ENCODE assay signal across 14 cellular contexts in genomic region chr1:235892080-235892670, GRCh38. TPM values are rescaled to one million over a fixed set of nuclear protein-coding genes. Genes with fewer than 3 reads are reported as not detected.
DNase-seq lines count a peak whose midpoint lies in the region; ATAC-seq and TF ChIP-seq lines count a peak whose summit lies in the region.
"Had no signal": no experiment of that assay in that cellular context is flagged by ENCODE, and none has a peak within 500 bp of the region (broad histone marks: within the 10 kb centered on the region; RNA-seq: fewer than 3 reads in every experiment).

No MANE protein-coding gene starts in this region.

- no peaks in the 10 kb centered on the region for H3K27me3 Mint-ChIP-seq in natural killer cell treated with Interleukin-12 subunit alpha and Interleukin-12 subunit beta and Interleukin-15 and Interleukin-18, amount 100 ng/mL, for 72 hours
- no peaks in the 10 kb centered on the region for H3K27me3 Mint-ChIP-seq in natural killer cell (ENCODE audit: low read depth in 2 of 2)
- no peaks in the 10 kb centered on the region for H3K27me3 Mint-ChIP-seq in dendritic cell treated with granulocyte-macrophage colony-stimulating factor and Interleukin-4, amounts not matched to agents 40 ng/mL and 50 ng/mL, for 4 days
- H3K27me3 Mint-ChIP-seq: memory B cell had no signal

- peak overlapping the region in 3 of 4 donors; percentile 43 to 77 (median 69) for H3K27ac ChIP-seq in upper lobe of left lung
- H3K27ac ChIP-seq: SJCRH30 had no signal

- ATAC-seq in natural killer cell treated with Interleukin-12 subunit alpha and Interleukin-12 subunit beta and Interleukin-15 and Interleukin-18, amount 100 ng/mL, for 72 hours: peak; percentile 46 to 69
- ATAC-seq in natural killer cell (no peak), HG02870 (IDR thresholded peaks at IDR 0.05; ENCODE audit: unreplicated experiment) (peak; percentile 56), upper lobe of left lung (ENCODE audit: low FRiP score in 2 of 2) (peak in 1 of 2 donors; percentile 36)

- peaks cover 23 to 41% of the 10 kb centered on the region in 2 donors for H3K4me1 Mint-ChIP-seq in natural killer cell treated with Interleukin-12 subunit alpha and Interleukin-12 subunit beta and Interleukin-15 and Interleukin-18, amount 100 ng/mL, for 72 hours (ENCODE audit: low read depth in 2 of 2)
- H3K4me1 Mint-ChIP-seq in natural killer cell: peaks cover 13 to 25% of the 10 kb centered on the region in 2 donors
- peaks cover 59% of the 10 kb centered on the region for H3K4me1 Mint-ChIP-seq in dendritic cell treated with granulocyte-macrophage colony-stimulating factor and Interleukin-4, amounts not matched to agents 40 ng/mL and 50 ng/mL, for 4 days (ENCODE audit: low read depth)

- 75 to 80% methylated on average over 7 of the region's 7 CpGs for WGBS in upper lobe of left lung, 2 donors

- DNase-seq in natural killer cell treated with Interleukin-12 subunit alpha and Interleukin-12 subunit beta and Interleukin-15 and Interleukin-18, amount 100 ng/mL, for 72 hours (ENCODE audit: low spot score): no peak
- DNase-seq in natural killer cell (no peak), upper lobe of left lung (no peak), NCI-H2196 (lab: John Stamatoyannopoulos, UW; ENCODE audit: unreplicated experiment) (no peak), cerebellar cortex (ENCODE audit: low spot score) (no peak)
- no peak for DNase-seq in stimulated activated naive CD4-positive, alpha-beta T cell treated with Interleukin-2 at 50 U/mL for 16 hours (lab: John Stamatoyannopoulos, UW)
- DNase-seq: amygdala, dermis blood vessel endothelial cell, NCI-H2107, pancreas, SJCRH30 had no signal

- no peaks in the 10 kb centered on the region for H3K36me3 ChIP-seq in upper lobe of left lung
- H3K36me3 ChIP-seq: pancreas, SJCRH30 had no signal

- H3K27ac Mint-ChIP-seq in natural killer cell treated with Interleukin-12 subunit alpha and Interleukin-12 subunit beta and Interleukin-15 and Interleukin-18, amount 100 ng/mL, for 72 hours: peak overlapping the region; percentile 67 to 78
- peak overlapping the region in 1 of 2 donors; percentile 50 for H3K27ac Mint-ChIP-seq in natural killer cell
- peak overlapping the region; percentile 83 for H3K27ac Mint-ChIP-seq in dendritic cell treated with granulocyte-macrophage colony-stimulating factor and Interleukin-4, amounts not matched to agents 40 ng/mL and 50 ng/mL, for 4 days
- H3K27ac Mint-ChIP-seq: memory B cell had no signal

- H3K4me3 ChIP-seq in upper lobe of left lung: no peak overlapping the region
- H3K4me3 ChIP-seq: pancreas, SJCRH30 had no signal

- H3K9me3 Mint-ChIP-seq in natural killer cell treated with Interleukin-12 subunit alpha and Interleukin-12 subunit beta and Interleukin-15 and Interleukin-18, amount 100 ng/mL, for 72 hours: no peaks in the 10 kb centered on the region
- H3K9me3 Mint-ChIP-seq in natural killer cell: no peaks in the 10 kb centered on the region
- H3K9me3 Mint-ChIP-seq in dendritic cell treated with granulocyte-macrophage colony-stimulating factor and Interleukin-4, amounts not matched to agents 40 ng/mL and 50 ng/mL, for 4 days: no peaks in the 10 kb centered on the region
- H3K9me3 Mint-ChIP-seq: memory B cell had no signal

- no peaks in the 10 kb centered on the region for H3K36me3 Mint-ChIP-seq in natural killer cell treated with Interleukin-12 subunit alpha and Interleukin-12 subunit beta and Interleukin-15 and Interleukin-18, amount 100 ng/mL, for 72 hours
- no peaks in the 10 kb centered on the region for H3K36me3 Mint-ChIP-seq in natural killer cell
- no peaks in the 10 kb centered on the region for H3K36me3 Mint-ChIP-seq in dendritic cell treated with granulocyte-macrophage colony-stimulating factor and Interleukin-4, amounts not matched to agents 40 ng/mL and 50 ng/mL, for 4 days (ENCODE audit: low read depth)
- H3K36me3 Mint-ChIP-seq: memory B cell had no signal

- H3K27me3 ChIP-seq in upper lobe of left lung: no peaks in the 10 kb centered on the region
- H3K27me3 ChIP-seq: pancreas, SJCRH30 had no signal

- TF ChIP-seq POLR2A in upper lobe of left lung (IDR thresholded peaks at IDR 0.05): no peak

- TF ChIP-seq EP300 in upper lobe of left lung (IDR thresholded peaks at IDR 0.05): no peak

- H3K4me1 ChIP-seq in upper lobe of left lung: peaks cover 0 to 16% (median 7%) of the 10 kb centered on the region in 4 donors
- H3K4me1 ChIP-seq: SJCRH30 had no signal

- intact Hi-C loops in natural killer cell (cut with micrococcal nuclease): no loop called here
- intact Hi-C loops in dendritic cell treated with granulocyte-macrophage colony-stimulating factor and Interleukin-4, amounts not matched to agents 40 ng/mL and 50 ng/mL, for 4 days (cut with micrococcal nuclease): no loop called here

- peak overlapping the region; percentile 65 for H3K4me3 Mint-ChIP-seq in natural killer cell treated with Interleukin-12 subunit alpha and Interleukin-12 subunit beta and Interleukin-15 and Interleukin-18, amount 100 ng/mL, for 72 hours
- no peak overlapping the region for H3K4me3 Mint-ChIP-seq in natural killer cell
- H3K4me3 Mint-ChIP-seq in dendritic cell treated with granulocyte-macrophage colony-stimulating factor and Interleukin-4, amounts not matched to agents 40 ng/mL and 50 ng/mL, for 4 days: no peak overlapping the region
- H3K4me3 Mint-ChIP-seq: memory B cell had no signal

- H3K9me3 ChIP-seq in upper lobe of left lung: no peaks in the 10 kb centered on the region
- H3K9me3 ChIP-seq: pancreas, SJCRH30 had no signal

- TF ChIP-seq CTCF in natural killer cell (IDR thresholded peaks at IDR 0.05) (no peak), upper lobe of left lung (IDR thresholded peaks at IDR 0.05) (no peak)

RNA-seq across cellular contexts. Expression of gene LYST, which starts 25.5 kb away (rescaled TPM):
- total RNA-seq in natural killer cell treated with Interleukin-12 subunit alpha and Interleukin-12 subunit beta and Interleukin-15 and Interleukin-18, amount 100 ng/mL, for 72 hours: 10 to 100 TPM; 68.8 to 91.2 TPM
- total RNA-seq in natural killer cell: 100 to 1,000 TPM in 1 of 3 donors, 10 to 100 TPM in 2; 89.9 to 115 (median 93.6) TPM
- total RNA-seq in upper lobe of left lung: 10 to 100 TPM; 34.0 to 87.0 (median 54.0) TPM

Comparison
In these comparisons a context has a peak if more than half of its experiments do, and no peak if none do; other contexts are left out.
1. ATAC-seq: peak in natural killer cell treated with Interleukin-12 subunit alpha and Interleukin-12 subunit beta and Interleukin-15 and Interleukin-18, amount 100 ng/mL, for 72 hours (2 of 2) and HG02870 (single experiment); none in natural killer cell (0 of 3).